34 cellular contexts compared by ENCODE assay signal in genomic region chr2:120001461-120001860, GRCh38.
"Had no signal": no experiment of that assay in that cellular context is flagged by ENCODE, and none has a peak within 500 bp of the region (broad histone marks: within the 10 kb centered on the region; RNA-seq: fewer than 3 reads in every experiment).

No MANE protein-coding gene starts in this region.

- H3K27me3 ChIP-seq: MG63 had no signal

- H3K36me3 ChIP-seq: MG63 had no signal

- H3K9me3 ChIP-seq: MG63 had no signal

- DNase-seq: Karpas-422, Kasumi-1, MG63, MM.1S, MV-4-11, NCI-H1048, NCI-H1092, NCI-H1092 treated with DMSO at 0.1 percent for 48 hours, NCI-H1105, NCI-H1105 treated with DMSO at 0.1 percent for 48 hours, NCI-H1417, NCI-H1417 treated with DMSO at 0.1 percent for 48 hours, NCI-H1436, NCI-H1436 treated with DMSO at 0.1 percent for 48 hours, NCI-H146, NCI-H1694, NCI-H1694 treated with DMSO at 0.1 percent for 48 hours, NCI-H187, NCI-H187 treated with DMSO at 0.1 percent for 48 hours, NCI-H1930, NCI-H2029, NCI-H2029 treated with DMSO at 0.1 percent for 48 hours, NCI-H2081, NCI-H2081 treated with DMSO at 0.1 percent for 48 hours, NCI-H2107, NCI-H2171, NCI-H2171 treated with DMSO at 0.1 percent for 48 hours, NCI-H2227 treated with DMSO at 0.1 percent for 48 hours, NCI-H226, NCI-H345, NCI-H446, NCI-H446 treated with DMSO at 0.1 percent for 48 hours, NCI-H510A, NCI-H510A treated with DMSO at 0.1 percent for 48 hours had no signal

- H3K4me3 ChIP-seq: MG63 had no signal
